Comparison of ENCODE assay signal across 26 cellular contexts in genomic region chr16:89531821-89532526, GRCh38. TPM values are rescaled to one million over a fixed set of nuclear protein-coding genes. Genes with fewer than 3 reads are reported as not detected.
A peak's percentile ranks its signal among the peaks of the same experiment; 100 is the strongest.
DNase-seq lines count a peak whose midpoint lies in the region; ATAC-seq and TF ChIP-seq lines count a peak whose summit lies in the region.
"Had no signal": no experiment of that assay in that cellular context is flagged by ENCODE, and none has a peak within 500 bp of the region (broad histone marks: within the 10 kb centered on the region; RNA-seq: fewer than 3 reads in every experiment).

No MANE protein-coding gene starts in this region.

- intact Hi-C loops in lower lobe of right lung (cut with DNase I) (no loop called here), mammary epithelial cell (cut with micrococcal nuclease) (no loop called here)
- intact Hi-C loops in CD4-positive, alpha-beta T cell (cut with DNase I, micrococcal nuclease) = no loop called here

- H3K9me3 ChIP-seq in BLaER1 treated with 17β-estradiol and CSF1 and Interleukin-3, amounts not matched to agents 10 nM and 100 nM (replicated peaks in 1 of 11) = no peaks in the 10 kb centered on the region
- no peaks in the 10 kb centered on the region for H3K9me3 ChIP-seq in lower lobe of right lung
- H3K9me3 ChIP-seq in skeletal muscle tissue (ENCODE audit: control insufficient read depth in 3 of 3, low read length in 3 of 3) = no peaks in the 10 kb centered on the region
- no peaks in the 10 kb centered on the region for H3K9me3 ChIP-seq in mammary epithelial cell (replicated peaks; ENCODE audit: insufficient read depth, low read length)
- no peaks in the 10 kb centered on the region for H3K9me3 ChIP-seq in CD4-positive, alpha-beta T cell (ENCODE audit: control insufficient read depth, low read length)
- H3K9me3 ChIP-seq: A549, SJCRH30 had no signal

- TF ChIP-seq CTCF in lower lobe of right lung (IDR thresholded peaks at IDR 0.05) = no peak
- TF ChIP-seq CTCF in mammary epithelial cell (conservative IDR thresholded peaks at IDR 0.05 in 1 of 2, IDR thresholded peaks at IDR 0.05 in 1 of 2; ENCODE audit: extremely low read depth in 1 of 2, insufficient read depth in 1 of 2, low read depth in 1 of 2, low read length in 2 of 2) = no peak
- no peak for TF ChIP-seq CTCF in CD4-positive, alpha-beta T cell (IDR thresholded peaks at IDR 0.05)

- no peak overlapping the region for H3K4me3 ChIP-seq in BLaER1 treated with 17β-estradiol and CSF1 and Interleukin-3, amounts not matched to agents 10 nM and 100 nM
- H3K4me3 ChIP-seq in lower lobe of right lung = no peak overlapping the region
- H3K4me3 ChIP-seq in skeletal muscle tissue (ENCODE audit: low read length in 3 of 3) = no peak overlapping the region
- H3K4me3 ChIP-seq in mammary epithelial cell (replicated peaks in 1 of 3; ENCODE audit: insufficient read depth in 1 of 3, low read depth in 2 of 3, low read length in 3 of 3) = no peak overlapping the region
- H3K4me3 ChIP-seq: A549, GM23248, PC-9, SJCRH30 had no signal

- no peak for DNase-seq in lower lobe of right lung
- DNase-seq in mammary epithelial cell = no peak
- no peak for DNase-seq in CD4-positive, alpha-beta T cell
- DNase-seq in HuH-7 (ENCODE audit: low spot score) = no peak
- DNase-seq: DMS153; DND-41; GM23248; H7; NCI-H1048; NCI-H1417; NCI-H1694; NCI-H2029 treated with DMSO at 0.1 percent for 48 hours; NCI-H446 treated with DMSO at 0.1 percent for 48 hours; NCI-H526; NCI-H82; NK-92 treated with Interleukin-12 subunit alpha and Interleukin-12 subunit beta, amount 100 ng/mL, for 24 hours; PC-9; SJCRH30 had no signal

- no peaks in the 10 kb centered on the region for H3K9me3 Mint-ChIP-seq in CD4-positive, alpha-beta T cell
- H3K9me3 Mint-ChIP-seq: CD14-positive monocyte, IgD-negative memory B cell had no signal

- dilution Hi-C loops in mammary epithelial cell (cut with HindIII; ENCODE audit: low sequenced_read_pairs) = no loop called here

- H3K27ac ChIP-seq in BLaER1 treated with 17β-estradiol and CSF1 and Interleukin-3, amounts not matched to agents 10 nM and 100 nM = peak overlapping the region in 9 of 11 experiments; percentile 89 to 96 (median 93); a peak in 17 of 22 replicates
- H3K27ac ChIP-seq in cingulate gyrus (ENCODE audit: low read depth, low read length) (peak overlapping the region; percentile 19), lower lobe of right lung (peak overlapping the region; percentile 62), skeletal muscle tissue (ENCODE audit: low read depth, low read length) (peak overlapping the region; percentile 40), mammary epithelial cell (ENCODE audit: insufficient read depth, low read depth, low read length) (no peak overlapping the region)
- H3K27ac ChIP-seq in CD4-positive, alpha-beta T cell (ENCODE audit: low read depth, low read length) = no peak overlapping the region
- H3K27ac ChIP-seq: A549, GM23248, PC-9, SJCRH30 had no signal

- H3K36me3 Mint-ChIP-seq in CD4-positive, alpha-beta T cell (ENCODE audit: low read depth) = peaks cover 61% of the 10 kb centered on the region

- BruUV-seq in mammary epithelial cell (replicated peaks; lab: Mats Ljungman, UMichigan) = no TSS peak

- ATAC-seq in lower lobe of right lung = no peak
- ATAC-seq in CD4-positive, alpha-beta T cell (ENCODE audit: poor library complexity) = no peak
- ATAC-seq: A549, Right ventricle myocardium inferior, SK-N-SH treated with all-trans-retinoic acid at 6 μM for 48 hours had no signal

- POLR2A ChIA-PET in CD4-positive, alpha-beta T cell (lab: Charles Lee) = interaction anchor here (1.3 kb wide), 1 partner anchor 24 kb away, joined by 5 read pairs; the partner anchor contains the start of gene SPG7

- peaks cover 72 to 90% (median 84%) of the 10 kb centered on the region in 11 experiments for H3K36me3 ChIP-seq in BLaER1 treated with 17β-estradiol and CSF1 and Interleukin-3, amounts not matched to agents 10 nM and 100 nM
- H3K36me3 ChIP-seq in lower lobe of right lung (peaks cover 87% of the 10 kb centered on the region), skeletal muscle tissue (ENCODE audit: control insufficient read depth in 3 of 3, insufficient read depth in 3 of 3, low read length in 3 of 3) (peaks cover 46 to 62% (median 54%) of the 10 kb centered on the region in 3 donors), mammary epithelial cell (ENCODE audit: insufficient read depth, low read length) (peaks cover 46% of the 10 kb centered on the region)

- over 99% methylated on average over 19 of the region's 31 CpGs for WGBS in mammary epithelial cell (ENCODE audit: low coverage, missing lambda C conversion rate)

- in situ Hi-C loops in mammary epithelial cell (cut with MboI; ENCODE audit: low sequenced_read_pairs in 2 of 2) = no loop called here

- peaks cover 35 to 51% (median 45%) of the 10 kb centered on the region in 10 experiments for H3K4me1 ChIP-seq in BLaER1 treated with 17β-estradiol and CSF1 and Interleukin-3, amounts not matched to agents 10 nM and 100 nM
- H3K4me1 ChIP-seq in lower lobe of right lung (peaks cover 15% of the 10 kb centered on the region), skeletal muscle tissue (ENCODE audit: control insufficient read depth in 3 of 3, insufficient read depth in 3 of 3, low read length in 3 of 3) (peaks cover 31 to 48% (median 40%) of the 10 kb centered on the region in 3 donors), mammary epithelial cell (ENCODE audit: insufficient read depth, low read length) (no peaks in the 10 kb centered on the region)
- H3K4me1 ChIP-seq: A549, SJCRH30 had no signal

- H2AFZ ChIP-seq in mammary epithelial cell (ENCODE audit: low read depth, low read length) = no peak overlapping the region
- H2AFZ ChIP-seq: GM23248, PC-9 had no signal

- no peak overlapping the region for H3K27ac Mint-ChIP-seq in CD4-positive, alpha-beta T cell
- H3K27ac Mint-ChIP-seq: IgD-negative memory B cell had no signal

- H3K9ac ChIP-seq in BLaER1 treated with 17β-estradiol and CSF1 and Interleukin-3, amounts not matched to agents 10 nM and 100 nM = peak overlapping the region in 4 of 11 experiments; percentile 12 to 82 (median 36); a peak in 5 of 22 replicates
- H3K9ac ChIP-seq in skeletal muscle tissue (ENCODE audit: low read depth in 1 of 3, low read length in 3 of 3) = peak overlapping the region in 1 of 3 donors; percentile 45
- no peak overlapping the region for H3K9ac ChIP-seq in mammary epithelial cell (ENCODE audit: insufficient read depth, low read length)
- H3K9ac ChIP-seq: GM23248 had no signal

- no peaks in the 10 kb centered on the region for H3K27me3 ChIP-seq in BLaER1 treated with 17β-estradiol and CSF1 and Interleukin-3, amounts not matched to agents 10 nM and 100 nM
- H3K27me3 ChIP-seq in lower lobe of right lung (ENCODE audit: low read depth) = no peaks in the 10 kb centered on the region
- no peaks in the 10 kb centered on the region for H3K27me3 ChIP-seq in skeletal muscle tissue (ENCODE audit: control insufficient read depth in 3 of 3, insufficient read depth in 3 of 3, low read length in 3 of 3)
- H3K27me3 ChIP-seq in mammary epithelial cell (ENCODE audit: insufficient read depth, low read length) = no peaks in the 10 kb centered on the region
- H3K27me3 ChIP-seq in CD4-positive, alpha-beta T cell (ENCODE audit: control insufficient read depth, insufficient read depth, low read length) = no peaks in the 10 kb centered on the region
- H3K27me3 ChIP-seq: SJCRH30 had no signal

- CTCF ChIA-PET in mammary epithelial cell (lab: Charles Lee; ENCODE audit: low non-redundant PET) = no interaction called here
- CTCF ChIA-PET in CD4-positive, alpha-beta T cell (lab: Charles Lee) = interaction anchor here (0.7 kb wide), 1 partner anchor 25 kb away, joined by 3 read pairs; no protein-coding TSS in a partner anchor

- H3K4me1 Mint-ChIP-seq in CD4-positive, alpha-beta T cell (ENCODE audit: low read depth) = peaks cover 23% of the 10 kb centered on the region

- H3K79me2 ChIP-seq in mammary epithelial cell (ENCODE audit: insufficient read depth, low read length) = peaks cover 34% of the 10 kb centered on the region

- no peaks in the 10 kb centered on the region for H3K27me3 Mint-ChIP-seq in CD4-positive, alpha-beta T cell
- H3K27me3 Mint-ChIP-seq: IgD-negative memory B cell had no signal

- peaks cover 0 to 10% (median 0%) of the 10 kb centered on the region in 11 experiments; a peak in 4 of 22 replicates for H4K20me1 ChIP-seq in BLaER1 treated with 17β-estradiol and CSF1 and Interleukin-3, amounts not matched to agents 10 nM and 100 nM
- H4K20me1 ChIP-seq in mammary epithelial cell (ENCODE audit: insufficient read depth, low read length) = no peaks in the 10 kb centered on the region

- H3K4me2 ChIP-seq in BLaER1 treated with 17β-estradiol and CSF1 and Interleukin-3, amounts not matched to agents 10 nM and 100 nM = peak overlapping the region in 6 of 11 experiments; percentile 9 to 92 (median 78); a peak in 5 of 22 replicates
- no peak overlapping the region for H3K4me2 ChIP-seq in mammary epithelial cell (ENCODE audit: insufficient read depth, low read depth, low read length)
- H3K4me2 ChIP-seq: A549, PC-9 had no signal

- no peak overlapping the region for H3K4me3 Mint-ChIP-seq in CD4-positive, alpha-beta T cell
- H3K4me3 Mint-ChIP-seq: CD14-positive monocyte, IgD-negative memory B cell had no signal

RNA-seq across cellular contexts. Expression of gene SPG7, which starts 23.8 kb away (rescaled TPM):
- total RNA-seq in lower lobe of right lung (98.8 TPM), skeletal muscle tissue (83.0 TPM), mammary epithelial cell (100 to 1,000 TPM in 1 of 2 donors, 10 to 100 TPM in 1; 91.9 to 102 TPM)
- polyA plus RNA-seq in mammary epithelial cell = 49.6 TPM
- polyA minus RNA-seq in mammary epithelial cell = 86.2 TPM
- 100 to 1,000 TPM; 163 to 167 TPM for total RNA-seq in CD4-positive, alpha-beta T cell

RNA-seq across cellular contexts. Expression of gene RPL13, which starts 28.5 kb away (rescaled TPM):
- 1,727 TPM for total RNA-seq in lower lobe of right lung
- total RNA-seq in skeletal muscle tissue = 2,337 TPM
- total RNA-seq in mammary epithelial cell = 1,000 to 10,000 TPM; 1,876 to 2,450 TPM
- 2,937 TPM for polyA plus RNA-seq in mammary epithelial cell
- 730 TPM for polyA minus RNA-seq in mammary epithelial cell
- total RNA-seq in CD4-positive, alpha-beta T cell = 1,000 to 10,000 TPM; 4,971 to 5,051 TPM

RNA-seq across cellular contexts. Expression of gene ANKRD11, which starts 41.6 kb away (rescaled TPM):
- 127 TPM for total RNA-seq in lower lobe of right lung
- 21.4 TPM for total RNA-seq in skeletal muscle tissue
- 100 to 1,000 TPM in 1 of 2 donors, 10 to 100 TPM in 1; 97.4 to 224 TPM for total RNA-seq in mammary epithelial cell
- 48.1 TPM for polyA plus RNA-seq in mammary epithelial cell
- polyA minus RNA-seq in mammary epithelial cell = 113 TPM
- 100 to 1,000 TPM; 200 to 211 TPM for total RNA-seq in CD4-positive, alpha-beta T cell

RNA-seq across cellular contexts. Expression of gene CPNE7, which starts 43.6 kb away (rescaled TPM):
- total RNA-seq in lower lobe of right lung = 0.35 TPM
- not detected for total RNA-seq in skeletal muscle tissue
- total RNA-seq in mammary epithelial cell = 1 to 10 TPM in 1 of 2 donors, not detected in 1; 2.1 TPM
- 1.2 TPM for polyA plus RNA-seq in mammary epithelial cell
- 18.1 TPM for polyA minus RNA-seq in mammary epithelial cell
- 1 to 10 TPM; 1.0 to 1.3 TPM for total RNA-seq in CD4-positive, alpha-beta T cell
- total RNA-seq: Right ventricle myocardium inferior, SJCRH30 had no signal
- polyA plus RNA-seq: CD14-positive monocyte, IgD-negative memory B cell had no signal

Comparison
In these comparisons a context has a peak if more than half of its experiments do, and no peak if none do; other contexts are left out.
1. H3K27ac ChIP-seq: peak in BLaER1 treated with 17β-estradiol and CSF1 and Interleukin-3, amounts not matched to agents 10 nM and 100 nM (9 of 11), cingulate gyrus (single experiment), lower lobe of right lung (single experiment) and skeletal muscle tissue (single experiment); none in mammary epithelial cell (single experiment) and CD4-positive, alpha-beta T cell (single experiment).